ENCODE assay signal across 8 cellular contexts in genomic region chr12:94644141-94644575, GRCh38. TPM values are rescaled to one million over a fixed set of nuclear protein-coding genes. Genes with fewer than 3 reads are reported as not detected.
DNase-seq lines count a peak whose midpoint lies in the region; ATAC-seq and TF ChIP-seq lines count a peak whose summit lies in the region.

No MANE protein-coding gene starts in this region.

- H3K27me3 ChIP-seq in uterus, result no peaks in the 10 kb centered on the region

- POLR2A ChIA-PET in T-cell (lab: Charles Lee), result no interaction called here

- intact Hi-C loops in left cardiac atrium (cut with DNase I) (no loop called here), uterus (cut with DNase I; ENCODE audit: low total_unique reads) (no loop called here)

- ATAC-seq in HG02610 (IDR thresholded peaks at IDR 0.05; ENCODE audit: unreplicated experiment) (peak; percentile 23), T-cell (replicated peaks in 1 of 4) (peak; percentile 36 to 64 (median 48)), left cardiac atrium (peak; percentile 19 to 61), GM19455 (IDR thresholded peaks at IDR 0.05; ENCODE audit: unreplicated experiment) (no peak)

- H3K27ac ChIP-seq in substantia nigra (ENCODE audit: low read depth, low read length, poor library complexity, severe bottlenecking), result peak overlapping the region; percentile 63
- H3K27ac ChIP-seq in uterus, result peak overlapping the region in 1 of 2 donors; percentile 56

- H3K9me3 Mint-ChIP-seq in T-cell, result no peaks in the 10 kb centered on the region

- peaks cover 19 to 39% (median 20%) of the 10 kb centered on the region in 3 donors for H3K4me1 Mint-ChIP-seq in T-cell

- H3K27ac Mint-ChIP-seq in T-cell, result peak overlapping the region; percentile 51 to 73

- H3K27me3 Mint-ChIP-seq in T-cell, result peaks cover 24 to 40% of the 10 kb centered on the region in 2 donors

- CTCF ChIA-PET in T-cell (lab: Charles Lee), result interaction anchor here in 1 of 2 donors (0.6 to 0.7 kb wide), 2 partner anchors 119 to 303 kb away, joined by 3 read pairs; no protein-coding TSS in a partner anchor

- H3K36me3 Mint-ChIP-seq in T-cell, result no peaks in the 10 kb centered on the region

- no peak overlapping the region for H3K4me3 ChIP-seq in uterus

- peak overlapping the region; percentile 21 to 51 (median 28) for H3K4me3 Mint-ChIP-seq in T-cell

- DNase-seq in Daoy (ENCODE audit: low read depth), result peak; percentile 82
- DNase-seq in T-cell, result peak in 3 of 34 experiments; percentile 2 to 18 (median 8)
- no peak for DNase-seq in left cardiac atrium
- peak in 14 of 49 donors; percentile 6 to 54 (median 20) for DNase-seq in substantia nigra (lab: John Stamatoyannopoulos, UW)
- no peak for DNase-seq in NCI-H2196 (lab: John Stamatoyannopoulos, UW; ENCODE audit: unreplicated experiment)
- no peak for DNase-seq in uterus

- no peak for TF ChIP-seq POLR2A in uterus (IDR thresholded peaks at IDR 0.05)

- H3K4me1 ChIP-seq in uterus, result no peaks in the 10 kb centered on the region

- no peaks in the 10 kb centered on the region for H3K36me3 ChIP-seq in uterus

- TF ChIP-seq CTCF in uterus (IDR thresholded peaks at IDR 0.05), result no peak

- no peaks in the 10 kb centered on the region for H3K9me3 ChIP-seq in uterus

RNA-seq across cellular contexts. Expression of gene TMCC3, which starts 6.2 kb away (rescaled TPM):
- total RNA-seq in Daoy (2014; rRNA removed; shearing (Covaris generic)), result 0.80 and 1.5 TPM in 2 replicates
- total RNA-seq in T-cell, result 1 to 10 TPM in 2 of 5 donors, under 1 TPM in 3; 0.30 to 2.8 (median 0.95) TPM
- total RNA-seq in left cardiac atrium, result 1 to 10 TPM; 4.9 to 5.7 TPM
- 10 to 100 TPM; 12.4 to 47.3 (median 32.7) TPM for total RNA-seq in uterus
